1 cellular context compared by ENCODE assay signal in the genomic region with DNA sequence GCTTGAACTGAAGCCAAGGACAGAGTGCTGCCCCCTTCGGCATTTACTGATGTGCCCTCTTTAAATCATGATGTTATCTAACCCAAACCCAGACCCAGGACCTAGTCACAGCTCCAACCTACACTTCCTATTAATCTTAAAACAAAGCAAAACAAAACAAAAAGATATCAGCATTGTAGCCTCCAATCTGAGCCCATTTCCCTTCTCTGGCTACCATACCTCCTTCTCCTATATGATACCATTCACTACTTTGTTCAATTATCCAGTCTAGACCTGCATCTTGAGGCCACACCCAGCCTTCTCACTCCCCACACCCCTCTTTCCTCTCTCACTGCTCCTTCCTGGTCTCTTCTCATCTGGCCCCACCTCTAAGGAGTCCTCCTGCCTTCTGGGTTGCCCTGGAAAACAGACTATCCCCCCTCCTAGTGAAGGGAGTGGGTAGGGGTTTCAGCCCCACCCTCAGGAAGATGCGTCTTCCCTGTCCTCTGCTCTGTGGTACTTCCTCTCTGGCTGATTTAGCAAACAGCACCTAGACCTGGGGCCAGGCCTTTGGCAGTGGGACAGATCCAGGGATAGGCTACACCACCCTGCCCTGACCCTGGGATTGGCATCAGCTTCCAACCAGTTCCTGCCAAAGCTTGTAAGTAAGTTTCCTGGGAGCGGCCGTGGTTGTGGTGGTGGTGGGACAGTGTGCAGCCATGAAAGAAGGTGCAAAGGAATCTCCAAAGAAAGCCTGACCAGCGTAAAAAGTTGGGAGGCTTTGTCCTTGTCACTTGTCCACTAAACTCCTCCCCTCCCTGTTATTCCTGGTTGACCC.
TF ChIP-seq lines count a peak whose summit lies in the region.

No MANE protein-coding gene starts in this region.

TF ChIP-seq in HepG2, 621 proteins besides CTCF, POLR2A, EP300 and RAD21 (continues in another document):
- TF ChIP-seq MAZ (IDR thresholded peaks at IDR 0.05; ENCODE audit: borderline replicate concordance, low read depth, low read length) (no peak), MAZ (CRISPR knock-in tag; IDR thresholded peaks at IDR 0.05; ENCODE audit: low read depth) (no peak), RNF2 (conservative IDR thresholded peaks at IDR 0.05; ENCODE audit: low read depth) (no peak), ATRX (CRISPR knock-in tag; IDR thresholded peaks at IDR 0.05; ENCODE audit: borderline replicate concordance) (no peak), ZNF382 (CRISPR knock-in tag; IDR thresholded peaks at IDR 0.05; ENCODE audit: borderline replicate concordance) (no peak), SCMH1 (CRISPR knock-in tag; IDR thresholded peaks at IDR 0.05; ENCODE audit: borderline replicate concordance) (no peak), ONECUT2 (CRISPR knock-in tag; IDR thresholded peaks at IDR 0.05) (no peak), KLF16 (CRISPR knock-in tag; IDR thresholded peaks at IDR 0.05) (peak in 1 of 2 experiments; percentile 52; a peak in 1 of 4 replicates), GTF3A (CRISPR knock-in tag; conservative IDR thresholded peaks at IDR 0.05) (no peak), ZNF720 (CRISPR knock-in tag; IDR thresholded peaks at IDR 0.05) (no peak), MED1 (CRISPR knock-in tag; IDR thresholded peaks at IDR 0.05) (no peak), TRIM22 (IDR thresholded peaks at IDR 0.05) (no peak), BORCS8-MEF2B (CRISPR knock-in tag; IDR thresholded peaks at IDR 0.05) (peak; percentile 14; the same call in 1 of the 2 replicates), REL (CRISPR knock-in tag; conservative IDR thresholded peaks at IDR 0.05) (no peak), SETDB1 (CRISPR knock-in tag; IDR thresholded peaks at IDR 0.05; ENCODE audit: borderline replicate concordance) (peak; percentile 75; the same call in 1 of the 2 replicates), MEIS2 (CRISPR knock-in tag; IDR thresholded peaks at IDR 0.05) (0 out of 2 replicates have a peak, but pooled peaks have one; percentile 12), KDM6A (CRISPR knock-in tag; IDR thresholded peaks at IDR 0.05; ENCODE audit: low read depth) (no peak), KDM2A (CRISPR knock-in tag; IDR thresholded peaks at IDR 0.05; ENCODE audit: borderline replicate concordance, low read depth) (0 out of 2 replicates have a peak, but pooled peaks have one; percentile 19), ZNF451 (CRISPR knock-in tag; IDR thresholded peaks at IDR 0.05) (no peak; the same call in 1 of the 2 replicates), ZNF740 (CRISPR knock-in tag; IDR thresholded peaks at IDR 0.05) (no peak), POLR2AphosphoS5 (IDR thresholded peaks at IDR 0.05; ENCODE audit: low read depth, low read length) (no peak), ZNF136 (CRISPR knock-in tag; IDR thresholded peaks at IDR 0.05; ENCODE audit: low read depth) (no peak), IKZF1 (IDR thresholded peaks at IDR 0.05) (peak; percentile 68; the same call in 1 of the 2 replicates), CHCHD3 (CRISPR knock-in tag; IDR thresholded peaks at IDR 0.05) (no peak), ETS1 (CRISPR knock-in tag; IDR thresholded peaks at IDR 0.05) (0 out of 2 replicates have a peak, but pooled peaks have one; percentile 36), ETV5 (CRISPR knock-in tag; IDR thresholded peaks at IDR 0.05; ENCODE audit: borderline replicate concordance) (no peak), GATA4 (IDR thresholded peaks at IDR 0.05; ENCODE audit: borderline replicate concordance, low read depth) (0 out of 2 replicates have a peak, but pooled peaks have one; percentile 6), IRF2 (CRISPR knock-in tag; IDR thresholded peaks at IDR 0.05) (no peak), ZNF788 (CRISPR knock-in tag; IDR thresholded peaks at IDR 0.05; ENCODE audit: borderline replicate concordance) (no peak), ZFP41 (CRISPR knock-in tag; IDR thresholded peaks at IDR 0.05; ENCODE audit: borderline replicate concordance) (no peak), TSC22D2 (CRISPR knock-in tag; IDR thresholded peaks at IDR 0.05; ENCODE audit: borderline replicate concordance) (0 out of 2 replicates have a peak, but pooled peaks have one; percentile 2), NFKB2 (CRISPR knock-in tag; IDR thresholded peaks at IDR 0.05; ENCODE audit: borderline replicate concordance) (peak; percentile 54), SP1 (IDR thresholded peaks at IDR 0.05) (0 out of 2 replicates have a peak, but pooled peaks have one; percentile 10), SP1 (CRISPR knock-in tag; IDR thresholded peaks at IDR 0.05) (no peak), HMG20A (CRISPR knock-in tag; IDR thresholded peaks at IDR 0.05; ENCODE audit: borderline replicate concordance) (no peak), ZSCAN21 (CRISPR knock-in tag; IDR thresholded peaks at IDR 0.05; ENCODE audit: borderline replicate concordance) (peak; percentile 28; the same call in 1 of the 2 replicates), ZNF24 (IDR thresholded peaks at IDR 0.05) (no peak), ZNF572 (CRISPR knock-in tag; IDR thresholded peaks at IDR 0.05) (peak; percentile 58; the same call in 1 of the 2 replicates), SALL1 (CRISPR knock-in tag; IDR thresholded peaks at IDR 0.05) (0 out of 2 replicates have a peak, but pooled peaks have one; percentile 11), ZSCAN22 (CRISPR knock-in tag; IDR thresholded peaks at IDR 0.05) (no peak), ZFP1 (CRISPR knock-in tag; IDR thresholded peaks at IDR 0.05) (no peak), NFKBIZ (CRISPR knock-in tag; IDR thresholded peaks at IDR 0.05) (peak; percentile 1; the same call in 1 of the 2 replicates), NONO (IDR thresholded peaks at IDR 0.05) (0 out of 2 replicates have a peak, but pooled peaks have one; percentile 67), NONO (CRISPR knock-in tag; conservative IDR thresholded peaks at IDR 0.05) (no peak), ZNF546 (CRISPR knock-in tag; conservative IDR thresholded peaks at IDR 0.05) (0 out of 2 replicates have a peak, but pooled peaks have one; percentile 26), ZNF207 (IDR thresholded peaks at IDR 0.05; ENCODE audit: borderline replicate concordance) (no peak), ZBTB1 (CRISPR knock-in tag; IDR thresholded peaks at IDR 0.05; ENCODE audit: borderline replicate concordance) (peak; percentile 16; the same call in 1 of the 2 replicates), ZBTB26 (CRISPR knock-in tag; IDR thresholded peaks at IDR 0.05; ENCODE audit: borderline replicate concordance) (no peak), AGO1 (IDR thresholded peaks at IDR 0.05; ENCODE audit: low read depth, low read length, poor library complexity, severe bottlenecking) (no peak), ZNF781 (CRISPR knock-in tag; IDR thresholded peaks at IDR 0.05; ENCODE audit: borderline replicate concordance, not compliant biosample characterization) (peak; percentile 42), TEAD2 (CRISPR knock-in tag; IDR thresholded peaks at IDR 0.05) (no peak), ZNF44 (CRISPR knock-in tag; IDR thresholded peaks at IDR 0.05) (no peak), PCBP2 (optimal IDR thresholded peaks at IDR 0.05; ENCODE audit: low read depth, low read length, poor library complexity, severe bottlenecking) (peak; percentile 63), ZNF160 (CRISPR knock-in tag; IDR thresholded peaks at IDR 0.05) (0 out of 2 replicates have a peak, but pooled peaks have one; percentile 12), ZNF343 (CRISPR knock-in tag; IDR thresholded peaks at IDR 0.05) (no peak), ZNF737 (CRISPR knock-in tag; IDR thresholded peaks at IDR 0.05; ENCODE audit: borderline replicate concordance) (no peak), POLR2G (IDR thresholded peaks at IDR 0.05; ENCODE audit: low read depth, low read length) (0 out of 2 replicates have a peak, but pooled peaks have one; percentile 37), SSRP1 (CRISPR knock-in tag; IDR thresholded peaks at IDR 0.05) (peak; percentile 23; the same call in 1 of the 2 replicates), ZBTB20 (CRISPR knock-in tag; IDR thresholded peaks at IDR 0.05; ENCODE audit: borderline replicate concordance, low read depth) (peak; percentile 43; the same call in 1 of the 2 replicates), YEATS2 (CRISPR knock-in tag; IDR thresholded peaks at IDR 0.05; ENCODE audit: borderline replicate concordance) (no peak), RXRA (CRISPR knock-in tag; IDR thresholded peaks at IDR 0.05) (no peak), ZNF251 (CRISPR knock-in tag; IDR thresholded peaks at IDR 0.05) (0 out of 2 replicates have a peak, but pooled peaks have one; percentile 47), NRL (CRISPR knock-in tag; IDR thresholded peaks at IDR 0.05; ENCODE audit: borderline replicate concordance) (peak; percentile 75), TARDBP (CRISPR knock-in tag; IDR thresholded peaks at IDR 0.05) (0 out of 2 replicates have a peak, but pooled peaks have one; percentile 8), ZBTB7A (CRISPR knock-in tag; IDR thresholded peaks at IDR 0.05) (peak; percentile 30; the same call in 1 of the 2 replicates), ZNF138 (CRISPR knock-in tag; IDR thresholded peaks at IDR 0.05; ENCODE audit: low read depth) (no peak), ZNF224 (CRISPR knock-in tag; IDR thresholded peaks at IDR 0.05) (no peak), HNF4G (IDR thresholded peaks at IDR 0.05; ENCODE audit: borderline replicate concordance, low read depth, low read length) (no peak), HNF4G (CRISPR knock-in tag; IDR thresholded peaks at IDR 0.05; ENCODE audit: borderline replicate concordance, low read depth) (0 out of 2 replicates have a peak, but pooled peaks have one; percentile 23), TBL1XR1 (IDR thresholded peaks at IDR 0.05; ENCODE audit: borderline replicate concordance, low read length, partially characterized antibody) (no peak)
- TF ChIP-seq, protein P1, sequence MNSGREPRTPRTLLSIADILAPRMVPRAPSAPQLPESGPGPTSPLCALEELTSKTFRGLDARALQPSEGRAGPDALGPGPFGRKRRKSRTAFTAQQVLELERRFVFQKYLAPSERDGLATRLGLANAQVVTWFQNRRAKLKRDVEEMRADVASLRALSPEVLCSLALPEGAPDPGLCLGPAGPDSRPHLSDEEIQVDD (CRISPR knock-in tag; IDR thresholded peaks at IDR 0.05; ENCODE audit: borderline replicate concordance) = 0 out of 2 replicates have a peak, but pooled peaks have one; percentile 43
- TF ChIP-seq, protein P2, sequence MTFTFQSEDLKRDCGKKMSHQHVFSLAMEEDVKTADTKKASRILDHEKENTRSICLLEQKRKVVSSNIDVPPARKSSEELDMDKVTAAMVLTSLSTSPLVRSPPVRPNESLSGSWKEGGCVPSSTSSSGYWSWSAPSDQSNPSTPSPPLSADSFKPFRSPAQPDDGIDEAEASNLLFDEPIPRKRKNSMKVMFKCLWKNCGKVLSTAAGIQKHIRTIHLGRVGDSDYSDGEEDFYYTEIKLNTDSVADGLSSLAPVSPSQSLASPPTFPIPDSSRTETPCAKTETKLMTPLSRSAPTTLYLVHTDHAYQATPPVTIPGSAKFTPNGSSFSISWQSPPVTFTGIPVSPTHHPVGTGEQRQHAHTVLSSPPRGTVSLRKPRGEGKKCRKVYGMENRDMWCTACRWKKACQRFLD (CRISPR knock-in tag; IDR thresholded peaks at IDR 0.05; ENCODE audit: borderline replicate concordance) = no peak
- TF ChIP-seq, protein P3, sequence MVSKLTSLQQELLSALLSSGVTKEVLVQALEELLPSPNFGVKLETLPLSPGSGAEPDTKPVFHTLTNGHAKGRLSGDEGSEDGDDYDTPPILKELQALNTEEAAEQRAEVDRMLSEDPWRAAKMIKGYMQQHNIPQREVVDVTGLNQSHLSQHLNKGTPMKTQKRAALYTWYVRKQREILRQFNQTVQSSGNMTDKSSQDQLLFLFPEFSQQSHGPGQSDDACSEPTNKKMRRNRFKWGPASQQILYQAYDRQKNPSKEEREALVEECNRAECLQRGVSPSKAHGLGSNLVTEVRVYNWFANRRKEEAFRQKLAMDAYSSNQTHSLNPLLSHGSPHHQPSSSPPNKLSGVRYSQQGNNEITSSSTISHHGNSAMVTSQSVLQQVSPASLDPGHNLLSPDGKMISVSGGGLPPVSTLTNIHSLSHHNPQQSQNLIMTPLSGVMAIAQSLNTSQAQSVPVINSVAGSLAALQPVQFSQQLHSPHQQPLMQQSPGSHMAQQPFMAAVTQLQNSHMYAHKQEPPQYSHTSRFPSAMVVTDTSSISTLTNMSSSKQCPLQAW (CRISPR knock-in tag; IDR thresholded peaks at IDR 0.05) = peak; percentile 28; the same call in 1 of the 2 replicates
- TF ChIP-seq, protein P4, sequence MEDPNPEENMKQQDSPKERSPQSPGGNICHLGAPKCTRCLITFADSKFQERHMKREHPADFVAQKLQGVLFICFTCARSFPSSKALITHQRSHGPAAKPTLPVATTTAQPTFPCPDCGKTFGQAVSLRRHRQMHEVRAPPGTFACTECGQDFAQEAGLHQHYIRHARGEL (CRISPR knock-in tag; IDR thresholded peaks at IDR 0.05) = peak; percentile 17; the same call in 1 of the 2 replicates
